7 cellular contexts compared by ENCODE assay signal in genomic region chr2:169823996-169824372, GRCh38. TPM values are rescaled to one million over a fixed set of nuclear protein-coding genes. Genes with fewer than 3 reads are reported as not detected.
A peak's percentile ranks its signal among the peaks of the same experiment; 100 is the strongest.
DNase-seq lines count a peak whose midpoint lies in the region; ATAC-seq and TF ChIP-seq lines count a peak whose summit lies in the region.

No MANE protein-coding gene starts in this region.

- peak overlapping the region; percentile 93 for H3K4me3 Mint-ChIP-seq in HFFc6
- H3K4me3 Mint-ChIP-seq in stimulated activated effector memory CD8-positive, alpha-beta T cell treated with anti-CD3 and anti-CD28 coated beads, Interleukin-12 subunit alpha, Interleukin-12 subunit beta, amount 100 ng/mL, for 72 hours, result peak overlapping the region; percentile 84

- ATAC-seq in right cardiac atrium (no peak), GM19324 (IDR thresholded peaks at IDR 0.05; ENCODE audit: low FRiP score, unreplicated experiment) (no peak), HG02884 (IDR thresholded peaks at IDR 0.05; ENCODE audit: unreplicated experiment) (no peak)
- ATAC-seq in stimulated activated effector memory CD8-positive, alpha-beta T cell treated with anti-CD3 and anti-CD28 coated beads, Interleukin-12 subunit alpha, Interleukin-12 subunit beta, amount 100 ng/mL, for 72 hours, result no peak

- DNase-seq in HFFc6 (no peak), right cardiac atrium (no peak), middle frontal gyrus (ENCODE audit: extremely low spot score, low spot score) (no peak)
- DNase-seq in stimulated activated effector memory CD8-positive, alpha-beta T cell treated with anti-CD3 and anti-CD28 coated beads, Interleukin-12 subunit alpha, Interleukin-12 subunit beta, amount 100 ng/mL, for 72 hours (ENCODE audit: low spot score in 2 of 2), result no peak

- no peaks in the 10 kb centered on the region for H3K9me3 ChIP-seq in right cardiac atrium (ENCODE audit: control insufficient read depth, low read length)

- H3K9me3 Mint-ChIP-seq in HFFc6, result no peaks in the 10 kb centered on the region
- H3K9me3 Mint-ChIP-seq in stimulated activated effector memory CD8-positive, alpha-beta T cell treated with anti-CD3 and anti-CD28 coated beads, Interleukin-12 subunit alpha, Interleukin-12 subunit beta, amount 100 ng/mL, for 72 hours, result no peaks in the 10 kb centered on the region

- H3K27me3 Mint-ChIP-seq in HFFc6 (ENCODE audit: insufficient read depth), result no peaks in the 10 kb centered on the region; the same call in none of the 2 replicates

- no peak for TF ChIP-seq CTCF in HFFc6 (IDR thresholded peaks at IDR 0.05)
- no peak for TF ChIP-seq CTCF in VCaP (conservative IDR thresholded peaks at IDR 0.05)

- no peaks in the 10 kb centered on the region for H3K27me3 ChIP-seq in right cardiac atrium (ENCODE audit: control insufficient read depth, insufficient read depth)

- H3K27ac ChIP-seq in VCaP (peak overlapping the region; percentile 85), right cardiac atrium (ENCODE audit: low read length) (no peak overlapping the region)

- H3K4me3 ChIP-seq in right cardiac atrium (ENCODE audit: low read length), result peak overlapping the region; percentile 61

- peaks cover 46% of the 10 kb centered on the region for H3K36me3 Mint-ChIP-seq in HFFc6 (ENCODE audit: low read depth)
- H3K36me3 Mint-ChIP-seq in stimulated activated effector memory CD8-positive, alpha-beta T cell treated with anti-CD3 and anti-CD28 coated beads, Interleukin-12 subunit alpha, Interleukin-12 subunit beta, amount 100 ng/mL, for 72 hours, result peaks cover 63% of the 10 kb centered on the region

- no peaks in the 10 kb centered on the region for H3K4me1 ChIP-seq in right cardiac atrium (ENCODE audit: control insufficient read depth, insufficient read depth, low read length)

- intact Hi-C loops in right cardiac atrium (cut with DNase I), result loop anchor here in 2 of 4 donors (5.0 to 10.0 kb wide), 2 partner anchors 101 to 103 kb away; no protein-coding TSS in a partner anchor

- H3K4me1 Mint-ChIP-seq in HFFc6 (ENCODE audit: low read depth), result peaks cover 70% of the 10 kb centered on the region
- H3K4me1 Mint-ChIP-seq in stimulated activated effector memory CD8-positive, alpha-beta T cell treated with anti-CD3 and anti-CD28 coated beads, Interleukin-12 subunit alpha, Interleukin-12 subunit beta, amount 100 ng/mL, for 72 hours, result peaks cover 56% of the 10 kb centered on the region

- peak overlapping the region; percentile 65 for H3K27ac Mint-ChIP-seq in HFFc6
- H3K27ac Mint-ChIP-seq in stimulated activated effector memory CD8-positive, alpha-beta T cell treated with anti-CD3 and anti-CD28 coated beads, Interleukin-12 subunit alpha, Interleukin-12 subunit beta, amount 100 ng/mL, for 72 hours, result peak overlapping the region; percentile 89

- WGBS in right cardiac atrium, result 23% methylated on average over 4 of the region's 4 CpGs

RNA-seq across cellular contexts. Expression of gene METTL5, which starts 0.7 kb away (rescaled TPM):
- 10 to 100 TPM; 56.8 to 77.7 (median 65.7) TPM for total RNA-seq in HFFc6 (2021; fragmentation: NEBNext Ultra II Directional; extraction: Animal tissue kit (Norgen Biotek cat#: 25700))
- total RNA-seq in right cardiac atrium, result 10 to 100 TPM; 51.3 to 62.3 (median 58.1) TPM
- 94.1 TPM for polyA plus RNA-seq in right cardiac atrium

RNA-seq across cellular contexts. Expression of gene UBR3, which starts 3.3 kb away (rescaled TPM):
- 10 to 100 TPM; 30.1 to 46.3 (median 40.5) TPM for total RNA-seq in HFFc6 (2021; fragmentation: NEBNext Ultra II Directional; extraction: Animal tissue kit (Norgen Biotek cat#: 25700))
- 10 to 100 TPM; 83.2 to 98.2 (median 93.6) TPM for total RNA-seq in right cardiac atrium
- polyA plus RNA-seq in right cardiac atrium, result 39.8 TPM

RNA-seq across cellular contexts. Expression of gene SSB, which starts 25.3 kb away (rescaled TPM):
- total RNA-seq in HFFc6 (2021; fragmentation: NEBNext Ultra II Directional; extraction: Animal tissue kit (Norgen Biotek cat#: 25700)), result 100 to 1,000 TPM; 141 to 176 (median 160) TPM
- total RNA-seq in right cardiac atrium, result 10 to 100 TPM; 55.2 to 65.1 (median 59.5) TPM
- 73.3 TPM for polyA plus RNA-seq in right cardiac atrium
